8 cellular contexts compared by ENCODE assay signal in genomic region chr6:12013368-12013617, GRCh38. TPM values are rescaled to one million over a fixed set of nuclear protein-coding genes. Genes with fewer than 3 reads are reported as not detected.
DNase-seq lines count a peak whose midpoint lies in the region; ATAC-seq lines count a peak whose summit lies in the region.

No MANE protein-coding gene starts in this region.

- H3K27me3 Mint-ChIP-seq in activated T-helper 2 cell treated with anti-CD3 and anti-CD28 coated beads, Interferon-gamma antibody, Interleukin-2, Interleukin-4, amounts not matched to agents 10 μg/mL and 5 μg/mL and 100 μg/mL, durations not matched to agents 14 hours and 24 hours and 36 hours (ENCODE audit: low read depth): no peaks in the 10 kb centered on the region

- peak overlapping the region; percentile 80; the same call in 1 of the 2 replicates for H3K9ac ChIP-seq in iPS-20b (ENCODE audit: low read depth, low read length)

- H3K4me1 Mint-ChIP-seq in activated T-helper 2 cell treated with anti-CD3 and anti-CD28 coated beads, Interferon-gamma antibody, Interleukin-2, Interleukin-4, amounts not matched to agents 10 μg/mL and 5 μg/mL and 100 μg/mL, durations not matched to agents 14 hours and 24 hours and 36 hours (ENCODE audit: low read depth): peaks cover 39% of the 10 kb centered on the region

- peak overlapping the region; percentile 95 for H3K4me3 Mint-ChIP-seq in activated T-helper 2 cell treated with anti-CD3 and anti-CD28 coated beads, Interferon-gamma antibody, Interleukin-2, Interleukin-4, amounts not matched to agents 10 μg/mL and 5 μg/mL and 100 μg/mL, durations not matched to agents 14 hours and 24 hours and 36 hours (ENCODE audit: low read depth)

- H3K9me3 Mint-ChIP-seq in activated T-helper 2 cell treated with anti-CD3 and anti-CD28 coated beads, Interferon-gamma antibody, Interleukin-2, Interleukin-4, amounts not matched to agents 10 μg/mL and 5 μg/mL and 100 μg/mL, durations not matched to agents 14 hours and 24 hours and 36 hours: peaks cover 14% of the 10 kb centered on the region

- peaks cover 34% of the 10 kb centered on the region for H3K36me3 ChIP-seq in iPS-20b (ENCODE audit: insufficient read depth, low read depth, low read length)

- intact Hi-C loops in activated T-helper 2 cell treated with anti-CD3 and anti-CD28 coated beads, Interferon-gamma antibody, Interleukin-2, Interleukin-4, amounts not matched to agents 10 μg/mL and 5 μg/mL and 100 μg/mL, durations not matched to agents 14 hours and 24 hours and 36 hours (cut with micrococcal nuclease): loop anchor here (5.0 kb wide), 1 partner anchor 36 kb away; no protein-coding TSS in a partner anchor

- no peaks in the 10 kb centered on the region for H3K9me3 ChIP-seq in iPS-20b (ENCODE audit: insufficient read depth, low read depth, low read length)

- H3K4me1 ChIP-seq in iPS-20b (ENCODE audit: insufficient read depth, low read length): peaks cover 22% of the 10 kb centered on the region

- peak overlapping the region; percentile 98 for H3K27ac Mint-ChIP-seq in activated T-helper 2 cell treated with anti-CD3 and anti-CD28 coated beads, Interferon-gamma antibody, Interleukin-2, Interleukin-4, amounts not matched to agents 10 μg/mL and 5 μg/mL and 100 μg/mL, durations not matched to agents 14 hours and 24 hours and 36 hours

- no peak overlapping the region for H3K27ac ChIP-seq in iPS-20b (ENCODE audit: low read length)
- H3K27ac ChIP-seq in substantia nigra (ENCODE audit: low read depth, low read length, poor library complexity, severe bottlenecking): peak overlapping the region; percentile 74

- no peaks in the 10 kb centered on the region; the same call in 1 of the 2 replicates for H3K27me3 ChIP-seq in iPS-20b (ENCODE audit: insufficient read depth, low read length)

- no peak for ATAC-seq in GM21447 (IDR thresholded peaks at IDR 0.05; ENCODE audit: unreplicated experiment)

- H3K4me3 ChIP-seq in iPS-20b (ENCODE audit: low read length): peak overlapping the region; percentile 78

- peaks cover 59% of the 10 kb centered on the region for H3K36me3 Mint-ChIP-seq in activated T-helper 2 cell treated with anti-CD3 and anti-CD28 coated beads, Interferon-gamma antibody, Interleukin-2, Interleukin-4, amounts not matched to agents 10 μg/mL and 5 μg/mL and 100 μg/mL, durations not matched to agents 14 hours and 24 hours and 36 hours (ENCODE audit: low read depth)

- DNase-seq in NCI-H82 (lab: John Stamatoyannopoulos, UW) (peak; percentile 63), NCI-H82 treated with DMSO at 0.1 percent for 48 hours (lab: John Stamatoyannopoulos, UW; ENCODE audit: unreplicated experiment) (no peak), substantia nigra (lab: John Stamatoyannopoulos, UW) (peak in 2 of 49 donors; percentile 29 to 54), MV-4-11 (lab: John Stamatoyannopoulos, UW) (no peak), GM03348 (ENCODE audit: low spot score) (no peak)
- no peak for DNase-seq in activated T-helper 2 cell treated with anti-CD3 and anti-CD28 coated beads, Interferon-gamma antibody, Interleukin-2, Interleukin-4, amounts not matched to agents 10 μg/mL and 5 μg/mL and 100 μg/mL, durations not matched to agents 14 hours and 24 hours and 36 hours (ENCODE audit: low spot score)

RNA-seq across cellular contexts. Expression of gene HIVEP1, which starts 1.2 kb away (rescaled TPM):
- total RNA-seq in activated T-helper 2 cell treated with anti-CD3 and anti-CD28 coated beads, Interferon-gamma antibody, Interleukin-2, Interleukin-4, amounts not matched to agents 10 μg/mL and 5 μg/mL and 100 μg/mL, durations not matched to agents 14 hours and 24 hours and 36 hours: 63.8 TPM in 2 replicates
